ENCODE assay signal across 20 cellular contexts in the genomic region with DNA sequence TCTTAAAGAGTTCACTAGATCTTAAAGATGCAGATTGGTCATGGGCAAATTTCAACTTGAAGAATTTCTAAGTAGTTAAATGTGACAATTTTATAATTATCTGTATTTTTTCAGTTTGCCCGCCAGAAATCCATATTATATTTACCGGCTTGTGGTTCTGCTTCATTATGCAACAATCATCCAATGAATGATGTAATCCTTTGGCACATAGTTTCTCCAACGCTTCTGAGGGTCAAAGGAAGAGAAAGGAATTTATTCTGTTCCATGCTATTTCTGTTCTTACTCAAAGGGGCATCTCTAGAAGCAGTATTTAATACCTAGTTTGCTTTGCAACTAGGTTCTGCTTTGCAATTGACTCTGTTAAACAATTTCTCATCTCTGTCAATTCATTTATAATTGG.
A peak's percentile ranks its signal among the peaks of the same experiment; 100 is the strongest.
DNase-seq lines count a peak whose midpoint lies in the region; ATAC-seq and TF ChIP-seq lines count a peak whose summit lies in the region.
"Had no signal": no experiment of that assay in that cellular context is flagged by ENCODE, and none has a peak within 500 bp of the region (broad histone marks: within the 10 kb centered on the region; RNA-seq: fewer than 3 reads in every experiment).

No MANE protein-coding gene starts in this region.

- peaks cover 13% of the 10 kb centered on the region for H3K4me1 Mint-ChIP-seq in brain
- no peaks in the 10 kb centered on the region for H3K4me1 Mint-ChIP-seq in activated naive CD4-positive, alpha-beta T cell treated with anti-CD3 and anti-CD28 coated beads, Interleukin-2, amount 10 ng/mL, durations not matched to agents 7 days and 5 days
- H3K4me1 Mint-ChIP-seq: CD8-positive, alpha-beta memory T cell had no signal

- intact Hi-C loops in tibial artery (cut with DNase I; ENCODE audit: low total_unique reads) (no loop called here), right cardiac atrium (cut with DNase I) (loop anchor here in 3 of 4 donors (10.0 kb wide), 4 partner anchors 165 to 775 kb away; a partner anchor contains a TSS)

- ATAC-seq in right cardiac atrium: no peak
- ATAC-seq: Panc1, Right ventricle myocardium inferior had no signal

- H3K27ac ChIP-seq in tibial artery (no peak overlapping the region), brain microvascular endothelial cell (no peak overlapping the region), right cardiac atrium (ENCODE audit: low read length) (no peak overlapping the region)
- H3K27ac ChIP-seq: BLaER1 treated with 17β-estradiol and CSF1 and Interleukin-3, amounts not matched to agents 10 nM and 100 nM had no signal

- CTCF ChIA-PET in activated naive CD4-positive, alpha-beta T cell treated with anti-CD3 and anti-CD28 coated beads, Interleukin-2, amount 10 ng/mL, durations not matched to agents 7 days and 5 days (lab: Charles Lee): interaction anchor here (4.4 kb wide), 1 partner anchor 12 kb away, joined by 21 read pairs; no protein-coding TSS in a partner anchor

- 45% methylated on average over 3 of the region's 3 CpGs for WGBS in right cardiac atrium

- H3K27ac Mint-ChIP-seq in brain: peak overlapping the region in 3 of 5 experiments; percentile 51 to 82 (median 68)
- no peak overlapping the region for H3K27ac Mint-ChIP-seq in activated naive CD4-positive, alpha-beta T cell treated with anti-CD3 and anti-CD28 coated beads, Interleukin-2, amount 10 ng/mL, durations not matched to agents 7 days and 5 days

- H3K4me1 ChIP-seq in tibial artery (no peaks in the 10 kb centered on the region), right cardiac atrium (ENCODE audit: control insufficient read depth, insufficient read depth, low read length) (no peaks in the 10 kb centered on the region)
- H3K4me1 ChIP-seq: BLaER1 treated with 17β-estradiol and CSF1 and Interleukin-3, amounts not matched to agents 10 nM and 100 nM had no signal

- no peaks in the 10 kb centered on the region for H3K27me3 ChIP-seq in tibial artery
- H3K27me3 ChIP-seq in brain microvascular endothelial cell (replicated peaks): no peaks in the 10 kb centered on the region
- H3K27me3 ChIP-seq in right cardiac atrium (ENCODE audit: control insufficient read depth, insufficient read depth): no peaks in the 10 kb centered on the region
- H3K27me3 ChIP-seq: BLaER1 treated with 17β-estradiol and CSF1 and Interleukin-3, amounts not matched to agents 10 nM and 100 nM had no signal

- no peak overlapping the region for H3K4me3 Mint-ChIP-seq in brain
- no peak overlapping the region for H3K4me3 Mint-ChIP-seq in activated naive CD4-positive, alpha-beta T cell treated with anti-CD3 and anti-CD28 coated beads, Interleukin-2, amount 10 ng/mL, durations not matched to agents 7 days and 5 days
- H3K4me3 Mint-ChIP-seq: CD8-positive, alpha-beta memory T cell had no signal

- H3K9me3 Mint-ChIP-seq in brain: peaks cover 0 to 5% (median 3%) of the 10 kb centered on the region in 5 experiments
- no peaks in the 10 kb centered on the region for H3K9me3 Mint-ChIP-seq in activated naive CD4-positive, alpha-beta T cell treated with anti-CD3 and anti-CD28 coated beads, Interleukin-2, amount 10 ng/mL, durations not matched to agents 7 days and 5 days
- H3K9me3 Mint-ChIP-seq: CD8-positive, alpha-beta memory T cell had no signal

- H3K36me3 Mint-ChIP-seq in brain: peaks cover 30% of the 10 kb centered on the region
- no peaks in the 10 kb centered on the region for H3K36me3 Mint-ChIP-seq in activated naive CD4-positive, alpha-beta T cell treated with anti-CD3 and anti-CD28 coated beads, Interleukin-2, amount 10 ng/mL, durations not matched to agents 7 days and 5 days

- peaks cover 3% of the 10 kb centered on the region for H3K27me3 Mint-ChIP-seq in brain
- H3K27me3 Mint-ChIP-seq in activated naive CD4-positive, alpha-beta T cell treated with anti-CD3 and anti-CD28 coated beads, Interleukin-2, amount 10 ng/mL, durations not matched to agents 7 days and 5 days: no peaks in the 10 kb centered on the region
- H3K27me3 Mint-ChIP-seq: CD8-positive, alpha-beta memory T cell had no signal

- H3K9me3 ChIP-seq in tibial artery: no peaks in the 10 kb centered on the region
- H3K9me3 ChIP-seq in right cardiac atrium (ENCODE audit: control insufficient read depth, low read length): no peaks in the 10 kb centered on the region
- H3K9me3 ChIP-seq: BLaER1 treated with 17β-estradiol and CSF1 and Interleukin-3, amounts not matched to agents 10 nM and 100 nM; HAP-1 had no signal

- H3K4me3 ChIP-seq in fibroblast of pulmonary artery (replicated peaks; ENCODE audit: low read depth, low read length) (no peak overlapping the region), tibial artery (no peak overlapping the region), brain microvascular endothelial cell (ENCODE audit: low read depth, low read length) (no peak overlapping the region), right cardiac atrium (ENCODE audit: low read length) (no peak overlapping the region)
- H3K4me3 ChIP-seq: BLaER1 treated with 17β-estradiol and CSF1 and Interleukin-3, amounts not matched to agents 10 nM and 100 nM; HAP-1 had no signal

- H3K36me3 ChIP-seq in tibial artery (no peaks in the 10 kb centered on the region), brain microvascular endothelial cell (replicated peaks) (no peaks in the 10 kb centered on the region)
- H3K36me3 ChIP-seq: HAP-1 had no signal

- TF ChIP-seq CTCF in brain (conservative IDR thresholded peaks at IDR 0.05): no peak
- no peak for TF ChIP-seq CTCF in fibroblast of pulmonary artery (IDR thresholded peaks at IDR 0.05; ENCODE audit: low read length, missing control alignments)
- no peak for TF ChIP-seq CTCF in tibial artery (IDR thresholded peaks at IDR 0.05)
- no peak for TF ChIP-seq CTCF in brain microvascular endothelial cell (IDR thresholded peaks at IDR 0.05; ENCODE audit: low read depth, low read length, missing control alignments)

- in situ Hi-C loops in brain microvascular endothelial cell (cut with HindIII; ENCODE audit: low pct_ligation_motif_present, low sequenced_read_pairs): loop anchor here (25.0 kb wide), 1 partner anchor 572 kb away; a partner anchor contains a TSS

- peak; percentile 14 for DNase-seq in AG20443 (ENCODE audit: low spot score)
- peak; percentile 44 for DNase-seq in MV-4-11 (lab: John Stamatoyannopoulos, UW)
- DNase-seq in fibroblast of pulmonary artery (ENCODE audit: low read depth): peak; percentile 51
- DNase-seq in activated naive CD4-positive, alpha-beta T cell treated with anti-CD3 and anti-CD28 coated beads, Interleukin-2, amount 10 ng/mL, durations not matched to agents 7 days and 5 days: no peak
- DNase-seq in tibial artery: no peak
- DNase-seq in brain microvascular endothelial cell: no peak
- DNase-seq in right cardiac atrium: no peak
- DNase-seq: CD8-positive, alpha-beta memory T cell; DMS79 treated with DMSO at 0.1 percent for 48 hours; GDM1; KG1; NCI-H1417 treated with DMSO at 0.1 percent for 48 hours; NCI-H2029 treated with DMSO at 0.1 percent for 48 hours; NCI-H2171 treated with DMSO at 0.1 percent for 48 hours; NCI-H524 had no signal

Comparison
In these comparisons a context has a peak if more than half of its experiments do, and no peak if none do; other contexts are left out.
1. DNase-seq: peak in AG20443 (single experiment), MV-4-11 (single experiment) and fibroblast of pulmonary artery (single experiment); none in activated naive CD4-positive, alpha-beta T cell treated with anti-CD3 and anti-CD28 coated beads, Interleukin-2, amount 10 ng/mL, durations not matched to agents 7 days and 5 days (single experiment), tibial artery (0 of 2), brain microvascular endothelial cell (single experiment) and right cardiac atrium (0 of 3).